1 cellular context compared by ENCODE assay signal in the genomic region with DNA sequence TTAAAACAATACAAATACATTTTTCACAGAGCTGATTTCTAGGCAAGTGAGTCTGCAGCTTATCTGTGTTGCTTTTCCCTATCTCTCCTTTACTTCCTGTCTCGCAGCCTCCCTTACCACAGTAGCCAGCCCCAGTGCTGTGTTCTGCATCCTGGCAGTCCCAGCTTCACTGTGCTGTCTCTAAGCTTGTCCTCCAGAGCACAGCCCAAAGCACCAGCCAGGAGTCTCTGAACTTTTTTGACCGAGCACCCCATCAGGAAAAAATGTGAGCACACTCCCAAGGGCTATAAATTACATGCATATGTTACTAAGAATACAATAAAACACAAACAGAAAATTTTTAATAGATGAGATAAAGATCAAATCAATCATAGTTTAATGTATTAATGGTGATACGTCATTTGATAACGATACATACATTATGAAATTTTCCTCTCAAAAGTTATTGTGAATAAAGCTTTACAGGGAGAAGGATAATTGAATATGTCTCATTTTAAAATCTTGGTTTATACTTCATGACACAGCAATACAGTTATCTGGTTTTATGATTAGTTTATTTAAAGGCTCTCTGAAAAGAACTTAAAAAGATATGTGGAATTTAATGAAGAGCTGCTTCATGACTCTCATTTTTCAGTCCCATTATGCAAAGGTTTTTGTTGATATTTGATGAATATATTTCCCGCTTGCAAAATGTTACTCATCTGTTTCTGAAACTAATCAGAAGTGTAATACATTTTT.
TF ChIP-seq lines count a peak whose summit lies in the region.

No MANE protein-coding gene starts in this region.

TF ChIP-seq in K562, 482 proteins besides CTCF, POLR2A, EP300 and RAD21 (continued from another document):
- no peak for TF ChIP-seq NKRF (IDR thresholded peaks at IDR 0.05; ENCODE audit: borderline replicate concordance)
- no peak for TF ChIP-seq TEAD2 (tag; IDR thresholded peaks at IDR 0.05)
- no peak for TF ChIP-seq POLR2B (IDR thresholded peaks at IDR 0.05; ENCODE audit: low read depth, partially characterized antibody)
- TF ChIP-seq ZNF717 (CRISPR knock-in tag; IDR thresholded peaks at IDR 0.05): no peak
- no peak for TF ChIP-seq GTF2F1 (IDR thresholded peaks at IDR 0.05; ENCODE audit: low read depth, low read length)
- TF ChIP-seq LCOR (CRISPR knock-in tag; IDR thresholded peaks at IDR 0.05): no peak
- TF ChIP-seq MTF1 (CRISPR knock-in tag; IDR thresholded peaks at IDR 0.05; ENCODE audit: borderline replicate concordance): no peak
- TF ChIP-seq FOS (IDR thresholded peaks at IDR 0.05; ENCODE audit: extremely low read depth, insufficient read length): no peak
- no peak for TF ChIP-seq TARDBP (IDR thresholded peaks at IDR 0.05)
- TF ChIP-seq, protein P1, sequence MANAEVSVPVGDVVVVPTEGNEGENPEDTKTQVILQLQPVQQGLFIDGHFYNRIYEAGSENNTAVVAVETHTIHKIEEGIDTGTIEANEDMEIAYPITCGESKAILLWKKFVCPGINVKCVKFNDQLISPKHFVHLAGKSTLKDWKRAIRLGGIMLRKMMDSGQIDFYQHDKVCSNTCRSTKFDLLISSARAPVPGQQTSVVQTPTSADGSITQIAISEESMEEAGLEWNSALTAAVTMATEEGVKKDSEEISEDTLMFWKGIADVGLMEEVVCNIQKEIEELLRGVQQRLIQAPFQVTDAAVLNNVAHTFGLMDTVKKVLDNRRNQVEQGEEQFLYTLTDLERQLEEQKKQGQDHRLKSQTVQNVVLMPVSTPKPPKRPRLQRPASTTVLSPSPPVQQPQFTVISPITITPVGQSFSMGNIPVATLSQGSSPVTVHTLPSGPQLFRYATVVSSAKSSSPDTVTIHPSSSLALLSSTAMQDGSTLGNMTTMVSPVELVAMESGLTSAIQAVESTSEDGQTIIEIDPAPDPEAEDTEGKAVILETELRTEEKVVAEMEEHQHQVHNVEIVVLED (CRISPR knock-in tag; IDR thresholded peaks at IDR 0.05): no peak
- no peak for TF ChIP-seq ZNF707 (CRISPR knock-in tag; conservative IDR thresholded peaks at IDR 0.05)
- 0 out of 2 replicates have a peak, but pooled peaks have one; percentile 18 for TF ChIP-seq ZEB2 (IDR thresholded peaks at IDR 0.05)
- TF ChIP-seq SREBF2 (CRISPR knock-in tag; IDR thresholded peaks at IDR 0.05): no peak
- no peak for TF ChIP-seq E2F6 (IDR thresholded peaks at IDR 0.05; ENCODE audit: borderline replicate concordance in 1 of 2, extremely low read depth in 1 of 2, insufficient read depth in 1 of 2, insufficient read length in 1 of 2, low read depth in 1 of 2, low read length in 1 of 2, poor library complexity in 1 of 2, severe bottlenecking in 1 of 2)
- TF ChIP-seq ETV6 (IDR thresholded peaks at IDR 0.05; ENCODE audit: borderline replicate concordance in 1 of 2, low read depth in 2 of 2, low read length in 1 of 2): 0 out of 4 replicates have a peak, but pooled peaks of 1 of the 2 experiments have one; percentile 28
- TF ChIP-seq ETV6 (CRISPR knock-in tag; IDR thresholded peaks at IDR 0.05; ENCODE audit: borderline replicate concordance): no peak
- TF ChIP-seq RFX5 (IDR thresholded peaks at IDR 0.05; ENCODE audit: low read depth, low read length): no peak
- no peak for TF ChIP-seq ZFPM2 (CRISPR knock-in tag; IDR thresholded peaks at IDR 0.05)
TF ChIP-seq in K562: peak in this region for 91.
